Comparison of ENCODE assay signal across 25 cellular contexts in genomic region chr10:2278391-2278790, GRCh38.
"Had no signal": no experiment of that assay in that cellular context is flagged by ENCODE, and none has a peak within 500 bp of the region (broad histone marks: within the 10 kb centered on the region; RNA-seq: fewer than 3 reads in every experiment).

No MANE protein-coding gene starts in this region.

- H3K27me3 Mint-ChIP-seq: activated CD4-positive, alpha-beta T cell treated with anti-CD3 and anti-CD28 coated beads, Interleukin-2, amount 10 ng/mL, durations not matched to agents 24 days and 14 days; activated CD8-positive, alpha-beta memory T cell treated with anti-CD3 and anti-CD28 coated beads, Interleukin-2, amount 10 ng/mL, durations not matched to agents 7 days and 5 days; activated T-cell treated with anti-CD3 and anti-CD28 coated beads, Interleukin-2, amount 50 U/mL, for 24 hours; central memory CD8-positive, alpha-beta T cell; IgD-negative memory B cell had no signal

- DNase-seq: activated CD4-positive, alpha-beta T cell treated with anti-CD3 and anti-CD28 coated beads, Interleukin-2, amount 10 ng/mL, durations not matched to agents 24 days and 14 days; activated CD4-positive, alpha-beta T cell treated with anti-CD3 and anti-CD28 coated beads, Interleukin-2, amount 50 U/mL, for 48 hours; activated CD4-positive, CD25-positive, alpha-beta regulatory T cell treated with anti-CD3 and anti-CD28 coated beads, Interleukin-2, amount 50 U/mL, for 72 hours; activated CD8-positive, alpha-beta memory T cell treated with anti-CD3 and anti-CD28 coated beads, Interleukin-2, amount 10 ng/mL, durations not matched to agents 7 days and 5 days; activated effector memory CD4-positive, alpha-beta T cell treated with Interleukin-2 at 50 U/mL for 16 hours; activated naive CD4-positive, alpha-beta T cell treated with Interleukin-2 at 50 U/mL for 16 hours; activated naive CD8-positive, alpha-beta T cell treated with anti-CD3 and anti-CD28 coated beads, Interleukin-2, amount 50 U/mL, for 24 hours; activated T-cell treated with anti-CD3 and anti-CD28 coated beads, Interleukin-2, amount 50 U/mL, for 24 hours; amniotic stem cell; KG1; NCI-H1048; NCI-H1930; NCI-H2107; NCI-H510A treated with DMSO at 0.1 percent for 48 hours; NCI-H774; NK-92 treated with Interleukin-12 subunit alpha and Interleukin-12 subunit beta, amount 100 ng/mL, for 24 hours; SHP77; T-helper 17 cell; T-helper 9 cell had no signal

- H3K4me3 Mint-ChIP-seq: activated CD4-positive, alpha-beta T cell treated with anti-CD3 and anti-CD28 coated beads, Interleukin-2, amount 10 ng/mL, durations not matched to agents 24 days and 14 days; activated CD8-positive, alpha-beta memory T cell treated with anti-CD3 and anti-CD28 coated beads, Interleukin-2, amount 10 ng/mL, durations not matched to agents 7 days and 5 days; activated naive CD8-positive, alpha-beta T cell treated with anti-CD3 and anti-CD28 coated beads, Interleukin-2, amount 50 U/mL, for 24 hours; activated T-cell treated with anti-CD3 and anti-CD28 coated beads, Interleukin-2, amount 50 U/mL, for 24 hours; activated T-helper 1 cell treated with anti-CD3 and anti-CD28 coated beads, Interleukin-12 subunit alpha, Interleukin-12 subunit beta, Interleukin-2, Interleukin-4 antibody, amounts not matched to agents 30 ng/mL and 10 ng/mL and 1 ng/mL, durations not matched to agents 14 hours and 24 hours and 36 hours; central memory CD8-positive, alpha-beta T cell; IgD-negative memory B cell; T-helper 17 cell; WTC11 had no signal

- H3K36me3 Mint-ChIP-seq: activated CD8-positive, alpha-beta memory T cell treated with anti-CD3 and anti-CD28 coated beads, Interleukin-2, amount 10 ng/mL, durations not matched to agents 7 days and 5 days; activated naive CD4-positive, alpha-beta T cell treated with anti-CD3 and anti-CD28 coated beads, Interleukin-2, amount 50 U/mL, for 72 hours; brain; IgD-negative memory B cell had no signal

- H3K4me1 Mint-ChIP-seq: activated CD4-positive, alpha-beta T cell treated with anti-CD3 and anti-CD28 coated beads, Interleukin-2, amount 10 ng/mL, durations not matched to agents 24 days and 14 days; activated CD8-positive, alpha-beta memory T cell treated with anti-CD3 and anti-CD28 coated beads, Interleukin-2, amount 10 ng/mL, durations not matched to agents 7 days and 5 days; activated naive CD8-positive, alpha-beta T cell treated with anti-CD3 and anti-CD28 coated beads, Interleukin-2, amount 50 U/mL, for 24 hours; central memory CD8-positive, alpha-beta T cell; IgD-negative memory B cell; T-helper 17 cell had no signal

- H3K27ac Mint-ChIP-seq: activated CD4-positive, alpha-beta T cell treated with anti-CD3 and anti-CD28 coated beads, Interleukin-2, amount 10 ng/mL, durations not matched to agents 24 days and 14 days; activated CD8-positive, alpha-beta memory T cell treated with anti-CD3 and anti-CD28 coated beads, Interleukin-2, amount 10 ng/mL, durations not matched to agents 7 days and 5 days; activated naive CD4-positive, alpha-beta T cell treated with anti-CD3 and anti-CD28 coated beads, Interleukin-2, amount 50 U/mL, for 72 hours; activated naive CD8-positive, alpha-beta T cell treated with anti-CD3 and anti-CD28 coated beads, Interleukin-2, amount 50 U/mL, for 24 hours; activated T-cell treated with anti-CD3 and anti-CD28 coated beads, Interleukin-2, amount 50 U/mL, for 24 hours; activated T-helper 1 cell treated with anti-CD3 and anti-CD28 coated beads, Interleukin-12 subunit alpha, Interleukin-12 subunit beta, Interleukin-2, Interleukin-4 antibody, amounts not matched to agents 30 ng/mL and 10 ng/mL and 1 ng/mL, durations not matched to agents 14 hours and 24 hours and 36 hours; IgD-negative memory B cell; T-helper 17 cell; WTC11 had no signal

- H3K9me3 Mint-ChIP-seq: activated CD4-positive, alpha-beta T cell treated with anti-CD3 and anti-CD28 coated beads, Interleukin-2, amount 10 ng/mL, durations not matched to agents 24 days and 14 days; activated naive CD4-positive, alpha-beta T cell treated with anti-CD3 and anti-CD28 coated beads, Interleukin-2, amount 50 U/mL, for 72 hours; activated T-helper 1 cell treated with anti-CD3 and anti-CD28 coated beads, Interleukin-12 subunit alpha, Interleukin-12 subunit beta, Interleukin-2, Interleukin-4 antibody, amounts not matched to agents 30 ng/mL and 10 ng/mL and 1 ng/mL, durations not matched to agents 14 hours and 24 hours and 36 hours had no signal
